Comparison of ENCODE assay signal across 8 cellular contexts in the genomic region with DNA sequence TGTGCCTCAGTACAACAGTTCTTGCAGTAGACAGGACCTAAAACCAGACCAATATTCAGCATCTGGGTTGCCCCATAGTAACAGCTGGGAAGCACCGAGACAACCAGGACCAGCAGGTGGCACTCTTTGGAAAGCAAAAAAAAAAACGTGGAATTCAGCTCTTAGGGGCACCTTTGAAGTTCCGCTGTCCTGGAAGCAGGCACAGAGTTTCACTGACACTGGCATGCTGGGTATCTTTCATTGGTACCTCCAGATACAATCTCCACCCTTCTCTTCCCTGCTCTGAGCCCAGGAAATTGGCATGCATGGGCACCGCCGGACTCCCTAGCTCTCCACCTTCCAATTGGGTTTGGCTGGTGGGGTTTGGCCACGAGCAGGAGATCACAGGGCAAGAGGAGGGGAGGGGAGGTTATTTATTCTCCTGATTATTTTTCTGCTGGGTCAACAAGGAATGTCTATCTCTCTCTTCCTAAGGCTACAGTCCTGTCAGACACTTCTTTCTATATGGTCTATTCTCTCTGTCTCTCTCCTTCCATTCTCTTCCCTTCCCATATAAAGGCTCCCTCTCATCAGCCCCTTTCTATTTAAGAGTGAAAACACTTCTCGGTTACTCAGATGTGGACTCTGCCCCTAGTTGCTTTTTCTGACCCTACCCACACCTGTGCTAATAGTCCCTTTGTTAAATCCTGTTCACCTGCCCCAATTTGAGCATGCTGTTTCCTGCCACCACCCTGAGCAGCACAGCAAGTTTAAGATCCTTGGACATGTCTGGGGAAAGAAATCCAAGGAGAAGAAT. TPM values are rescaled to one million over a fixed set of nuclear protein-coding genes. Genes with fewer than 3 reads are reported as not detected.
DNase-seq lines count a peak whose midpoint lies in the region; ATAC-seq and TF ChIP-seq lines count a peak whose summit lies in the region.

No MANE protein-coding gene starts in this region.

- H3T11ph ChIP-seq in H9 (ENCODE audit: low read length): no peak overlapping the region

- H2BK120ac ChIP-seq in H9 (ENCODE audit: low read depth, low read length, poor library complexity, severe bottlenecking): no peak overlapping the region

- no peak overlapping the region for H2BK15ac ChIP-seq in H9 (ENCODE audit: low read depth, low read length)

- no peak overlapping the region for H3K23ac ChIP-seq in H9 (ENCODE audit: insufficient read length, low read depth, low read length)

- no peak overlapping the region for H2BK12ac ChIP-seq in H9 (ENCODE audit: insufficient read length, low read depth, low read length)

- H3K27me3 Mint-ChIP-seq in H9 (ENCODE audit: low read depth): peaks cover 19% of the 10 kb centered on the region
- no peaks in the 10 kb centered on the region for H3K27me3 Mint-ChIP-seq in neural progenitor cell (ENCODE audit: insufficient read depth, low read depth)

- H3K18ac ChIP-seq in H9 (ENCODE audit: insufficient read length, low read depth, low read length): no peak overlapping the region

- no peaks in the 10 kb centered on the region for H3K79me1 ChIP-seq in H9 (ENCODE audit: insufficient read depth, low read depth, low read length, poor library complexity, severe bottlenecking)

- H3K36me3 Mint-ChIP-seq in H9 (ENCODE audit: insufficient read depth in 1 of 3, low read depth in 3 of 3): no peaks in the 10 kb centered on the region
- peaks cover 5% of the 10 kb centered on the region for H3K36me3 Mint-ChIP-seq in neural progenitor cell

- TF ChIP-seq CTCF in H9 (conservative IDR thresholded peaks at IDR 0.05) (peak; percentile 79), neural progenitor cell (IDR thresholded peaks at IDR 0.05) (peak; percentile 77)

- H3K4ac ChIP-seq in H9 (ENCODE audit: low read depth, low read length): no peak overlapping the region

- ATAC-seq in HG02610 (IDR thresholded peaks at IDR 0.05; ENCODE audit: unreplicated experiment): no peak

- no peaks in the 10 kb centered on the region for H4K20me1 ChIP-seq in H9 (ENCODE audit: control insufficient read depth, insufficient read depth, insufficient read length)
- H4K20me1 ChIP-seq in neural progenitor cell (ENCODE audit: low read depth): no peaks in the 10 kb centered on the region

- no peak overlapping the region for H4K8ac ChIP-seq in H9 (replicated peaks; ENCODE audit: insufficient read length, low read depth, low read length)

- no peak overlapping the region for H3K9ac ChIP-seq in H9 (ENCODE audit: extremely low read depth, insufficient read length, low read length)
- no peak overlapping the region for H3K9ac ChIP-seq in neural progenitor cell

- H3K4me2 ChIP-seq in H9 (ENCODE audit: insufficient read depth, insufficient read length, low read length): peak overlapping the region; percentile 16
- H3K4me2 ChIP-seq in neural progenitor cell: peak overlapping the region; percentile 48

- H3K56ac ChIP-seq in H9 (ENCODE audit: insufficient read length, low read depth, low read length): no peak overlapping the region

- no peaks in the 10 kb centered on the region for H3K9me3 Mint-ChIP-seq in H9
- no peaks in the 10 kb centered on the region for H3K9me3 Mint-ChIP-seq in neural progenitor cell

- no peak overlapping the region for H3K27ac ChIP-seq in H9 (ENCODE audit: insufficient read length, low read depth, low read length)
- no peak overlapping the region for H3K27ac ChIP-seq in neural progenitor cell

- no peaks in the 10 kb centered on the region for H3K27me3 ChIP-seq in H9 (ENCODE audit: insufficient read depth, low read length)
- no peaks in the 10 kb centered on the region for H3K27me3 ChIP-seq in neural progenitor cell

- no peak overlapping the region for H2AK5ac ChIP-seq in H9 (ENCODE audit: insufficient read length, low read length)

- no peak overlapping the region for H4K91ac ChIP-seq in H9 (ENCODE audit: insufficient read length, low read depth, low read length)

- H2BK5ac ChIP-seq in H9 (ENCODE audit: insufficient read length, low read length): no peak overlapping the region

- no CpG with 5 or more reads among the region's 7 CpGs for WGBS in H9 (ENCODE audit: extremely low coverage, insufficient read length, low lambda C conversion rate)

- peaks cover 9% of the 10 kb centered on the region for H3F3A ChIP-seq in neural progenitor cell (ENCODE audit: low read depth)

- H3K9me3 ChIP-seq in H9 (ENCODE audit: control insufficient read depth, low read depth, low read length) (no peaks in the 10 kb centered on the region), neural progenitor cell (ENCODE audit: low read depth) (no peaks in the 10 kb centered on the region)

- no peak overlapping the region for H4K5ac ChIP-seq in H9 (ENCODE audit: insufficient read length, low read depth, low read length)

- no peak overlapping the region for H2AFZ ChIP-seq in H9 (ENCODE audit: low read length)
- peak overlapping the region; percentile 59 for H2AFZ ChIP-seq in neural progenitor cell (replicated peaks)

- no peak overlapping the region for H2BK20ac ChIP-seq in H9 (ENCODE audit: low read depth, low read length, poor library complexity, severe bottlenecking)

- H3K4me1 ChIP-seq in H9 (ENCODE audit: insufficient read depth, low read length) (no peaks in the 10 kb centered on the region), neural progenitor cell (peaks cover 10% of the 10 kb centered on the region)

- H3K4me1 Mint-ChIP-seq in H9: peaks cover 21 to 22% of the 10 kb centered on the region in 2 experiments
- H3K4me1 Mint-ChIP-seq in neural progenitor cell: peaks cover 19% of the 10 kb centered on the region

- no peaks in the 10 kb centered on the region for H3K36me3 ChIP-seq in neural progenitor cell

- H3K23me2 ChIP-seq in H9 (ENCODE audit: insufficient read length, low read depth, low read length, poor library complexity, severe bottlenecking): peaks cover 3% of the 10 kb centered on the region

- DNase-seq in COLO829 (ENCODE audit: low spot score): peak; percentile 56
- DNase-seq in H9: peak; percentile 71
- DNase-seq in NCI-H69 (lab: John Stamatoyannopoulos, UW): peak; percentile 85
- DNase-seq in activated T-cell treated with anti-CD3 and anti-CD28 coated beads for 4 hours: peak; percentile 16
- DNase-seq in fibroblast of peridontal ligament (ENCODE audit: extremely low read depth): peak; percentile 60
- peak; percentile 78 for DNase-seq in neural progenitor cell (ENCODE audit: low spot score)
- DNase-seq in NK-92 treated with Interleukin-12 subunit alpha and Interleukin-12 subunit beta, amount 100 ng/mL, for 24 hours (lab: John Stamatoyannopoulos, UW): no peak

- H3K4me3 ChIP-seq in neural progenitor cell: no peak overlapping the region

- peak overlapping the region; percentile 24 to 47; a peak in 4 of 5 replicates for H3K4me3 Mint-ChIP-seq in H9
- peak overlapping the region; percentile 31 for H3K4me3 Mint-ChIP-seq in neural progenitor cell

- H3K27ac Mint-ChIP-seq in H9 (no peak overlapping the region), neural progenitor cell (no peak overlapping the region)

- H3K79me2 ChIP-seq in H9 (ENCODE audit: insufficient read depth, low read length): no peaks in the 10 kb centered on the region
- peaks cover 4% of the 10 kb centered on the region for H3K79me2 ChIP-seq in neural progenitor cell (ENCODE audit: low read depth)

- H3K14ac ChIP-seq in H9 (ENCODE audit: insufficient read depth, low read length): no peak overlapping the region

RNA-seq across cellular contexts. Expression of a gene that starts 1.9 kb away (rescaled TPM):
- total RNA-seq in H9 (2021): 0.59 and 1.4 TPM in 2 replicates
- 3.0 and 9.0 TPM in 2 replicates for total RNA-seq in neural progenitor cell (ENCODE audit: low replicate concordance)
